Comparison of ENCODE assay signal across 9 cellular contexts in the genomic region with DNA sequence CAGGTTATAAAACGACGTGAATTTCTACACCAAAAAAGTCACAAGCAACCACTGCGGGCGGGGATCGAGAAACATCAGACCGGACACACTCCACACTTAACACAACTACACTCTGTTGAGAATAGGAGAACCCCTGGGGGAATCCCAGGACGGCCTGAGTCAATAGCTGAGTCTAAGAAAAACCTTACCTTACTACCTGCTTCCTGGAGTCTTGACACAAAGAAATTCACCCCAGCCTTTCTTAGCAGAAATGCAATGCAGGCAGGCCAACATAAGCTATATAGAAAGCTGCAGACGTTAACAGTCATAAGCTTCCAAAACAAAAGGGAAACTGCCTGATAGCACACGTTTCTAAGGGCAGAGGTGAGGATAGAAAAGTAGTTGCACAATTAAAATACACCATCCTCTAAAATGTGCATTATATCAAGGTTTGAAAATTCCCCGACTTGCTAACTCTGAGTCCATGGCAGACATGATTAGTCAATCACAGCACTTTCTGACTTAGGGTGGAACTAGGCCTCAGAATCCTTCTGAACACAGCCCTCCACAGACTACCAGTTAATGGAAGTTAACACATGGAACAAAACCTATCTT.
DNase-seq lines count a peak whose midpoint lies in the region; ATAC-seq and TF ChIP-seq lines count a peak whose summit lies in the region.
"Had no signal": no experiment of that assay in that cellular context is flagged by ENCODE, and none has a peak within 500 bp of the region (broad histone marks: within the 10 kb centered on the region; RNA-seq: fewer than 3 reads in every experiment).

No MANE protein-coding gene starts in this region.

- H4K20me1 ChIP-seq in neural progenitor cell (ENCODE audit: low read depth) = peaks cover 47% of the 10 kb centered on the region

- no peak for TF ChIP-seq CTCF in neural progenitor cell (IDR thresholded peaks at IDR 0.05)

- no peak overlapping the region for H3K4me3 Mint-ChIP-seq in neural progenitor cell

- no peak overlapping the region for H3K9ac ChIP-seq in neural progenitor cell

- H3F3A ChIP-seq in neural progenitor cell (ENCODE audit: low read depth) = peaks cover 32% of the 10 kb centered on the region

- peak overlapping the region; percentile 46 for H3K27ac Mint-ChIP-seq in neural progenitor cell

- H3K27me3 ChIP-seq in neural progenitor cell = no peaks in the 10 kb centered on the region
- H3K27me3 ChIP-seq in MG63 = no peaks in the 10 kb centered on the region

- no peak overlapping the region for H2AFZ ChIP-seq in neural progenitor cell (replicated peaks)

- H3K4me3 ChIP-seq in neural progenitor cell (no peak overlapping the region), MG63 (no peak overlapping the region)

- H3K36me3 ChIP-seq in neural progenitor cell (no peaks in the 10 kb centered on the region), MG63 (no peaks in the 10 kb centered on the region)

- H3K4me1 ChIP-seq in neural progenitor cell = peaks cover 42% of the 10 kb centered on the region

- peaks cover 62% of the 10 kb centered on the region for H3K4me1 Mint-ChIP-seq in neural progenitor cell

- ATAC-seq in GM19035 (IDR thresholded peaks at IDR 0.05; ENCODE audit: unreplicated experiment) = peak; percentile 53
- peak; percentile 37 for ATAC-seq in HG03139 (IDR thresholded peaks at IDR 0.05; ENCODE audit: unreplicated experiment)
- ATAC-seq in HG03025 (IDR thresholded peaks at IDR 0.05; ENCODE audit: low FRiP score, unreplicated experiment) = no peak

- H3K9me3 Mint-ChIP-seq in neural progenitor cell = no peaks in the 10 kb centered on the region

- peaks cover 85% of the 10 kb centered on the region for H3K79me2 ChIP-seq in neural progenitor cell (ENCODE audit: low read depth)

- peak; percentile 49 for DNase-seq in activated CD8-positive, alpha-beta memory T cell treated with anti-CD3 and anti-CD28 coated beads, Interleukin-2, amount 50 U/mL, for 1 hour (ENCODE audit: extremely low read depth)
- DNase-seq in neural progenitor cell (ENCODE audit: low spot score) (no peak), MG63 (no peak), NCI-H1092 treated with DMSO at 0.1 percent for 48 hours (lab: John Stamatoyannopoulos, UW) (no peak), NCI-H774 (lab: John Stamatoyannopoulos, UW) (no peak)
- DNase-seq: IMR-90 had no signal

- peak overlapping the region; percentile 64 for H3K27ac ChIP-seq in neural progenitor cell

- no peaks in the 10 kb centered on the region for H3K27me3 Mint-ChIP-seq in neural progenitor cell (ENCODE audit: insufficient read depth, low read depth)

- H3K36me3 Mint-ChIP-seq in neural progenitor cell = peaks cover 12% of the 10 kb centered on the region

- no peaks in the 10 kb centered on the region for H3K9me3 ChIP-seq in neural progenitor cell (ENCODE audit: low read depth)
- H3K9me3 ChIP-seq in MG63 = no peaks in the 10 kb centered on the region

- no peak overlapping the region for H3K4me2 ChIP-seq in neural progenitor cell
